ENCODE assay signal across 9 cellular contexts in genomic region chr4:115113382-115114106, GRCh38. TPM values are rescaled to one million over a fixed set of nuclear protein-coding genes. Genes with fewer than 3 reads are reported as not detected.
DNase-seq lines count a peak whose midpoint lies in the region; ATAC-seq and TF ChIP-seq lines count a peak whose summit lies in the region.
"Had no signal": no experiment of that assay in that cellular context is flagged by ENCODE, and none has a peak within 500 bp of the region (broad histone marks: within the 10 kb centered on the region; RNA-seq: fewer than 3 reads in every experiment).

TSS of gene NDST4 (minus strand) at chr4:115113620. CDS start at chr4:115077036, 36,584 bp downstream.

- no peak within 1 kb of the TSS for H3K27ac ChIP-seq in brain microvascular endothelial cell
- H3K27ac ChIP-seq in muscle layer of duodenum (ENCODE audit: low read length) = no peak within 1 kb of the TSS

- no peaks in the 10 kb centered on the region for H3K36me3 ChIP-seq in brain microvascular endothelial cell (replicated peaks)
- no peaks in the 10 kb centered on the region for H3K36me3 ChIP-seq in muscle layer of duodenum (ENCODE audit: control insufficient read depth in 1 of 2, insufficient read depth in 2 of 2, low read length in 2 of 2)

- POLR2A ChIA-PET in activated CD4-positive, alpha-beta memory T cell treated with anti-CD3 and anti-CD28 coated beads, Interleukin-2, amount 10 ng/mL, durations not matched to agents 7 days and 5 days (lab: Charles Lee) = no interaction called here

- no peaks in the 10 kb centered on the region for H3K9me3 ChIP-seq in muscle layer of duodenum (ENCODE audit: control insufficient read depth in 1 of 2, low read length in 2 of 2)

- ATAC-seq in HG02642 (IDR thresholded peaks at IDR 0.05; ENCODE audit: poor library complexity, unreplicated experiment) = no peak

- CTCF ChIA-PET in activated CD4-positive, alpha-beta memory T cell treated with anti-CD3 and anti-CD28 coated beads, Interleukin-2, amount 10 ng/mL, durations not matched to agents 7 days and 5 days (lab: Charles Lee) = no interaction called here

- no peak within 1 kb of the TSS for H3K27ac Mint-ChIP-seq in activated CD4-positive, alpha-beta memory T cell treated with anti-CD3 and anti-CD28 coated beads, Interleukin-2, amount 10 ng/mL, durations not matched to agents 7 days and 5 days
- H3K27ac Mint-ChIP-seq in activated CD4-positive, alpha-beta T cell treated with anti-CD3 and anti-CD28 coated beads, Interleukin-2, amount 10 ng/mL, durations not matched to agents 24 days and 14 days = no peak within 1 kb of the TSS

- no peak for TF ChIP-seq CTCF in brain microvascular endothelial cell (IDR thresholded peaks at IDR 0.05; ENCODE audit: low read depth, low read length, missing control alignments)

- H3K4me3 ChIP-seq in brain microvascular endothelial cell (ENCODE audit: low read depth, low read length) (peak within 1 kb of the TSS; percentile 36), muscle layer of duodenum (ENCODE audit: low read depth in 1 of 2, low read length in 2 of 2) (peak within 1 kb of the TSS; percentile 24 to 50)

- no peaks in the 10 kb centered on the region for H3K4me1 Mint-ChIP-seq in activated CD4-positive, alpha-beta memory T cell treated with anti-CD3 and anti-CD28 coated beads, Interleukin-2, amount 10 ng/mL, durations not matched to agents 7 days and 5 days
- no peaks in the 10 kb centered on the region for H3K4me1 Mint-ChIP-seq in activated CD4-positive, alpha-beta T cell treated with anti-CD3 and anti-CD28 coated beads, Interleukin-2, amount 10 ng/mL, durations not matched to agents 24 days and 14 days

- H3K27me3 ChIP-seq in brain microvascular endothelial cell (replicated peaks) = no peaks in the 10 kb centered on the region
- no peaks in the 10 kb centered on the region for H3K27me3 ChIP-seq in muscle layer of duodenum (ENCODE audit: low read depth, low read length)

- H3K4me3 Mint-ChIP-seq in activated CD4-positive, alpha-beta memory T cell treated with anti-CD3 and anti-CD28 coated beads, Interleukin-2, amount 10 ng/mL, durations not matched to agents 7 days and 5 days = no peak within 1 kb of the TSS
- H3K4me3 Mint-ChIP-seq in activated CD4-positive, alpha-beta T cell treated with anti-CD3 and anti-CD28 coated beads, Interleukin-2, amount 10 ng/mL, durations not matched to agents 24 days and 14 days = no peak within 1 kb of the TSS

- intact Hi-C loops in activated CD4-positive, alpha-beta T cell treated with anti-CD3 and anti-CD28 coated beads, Interleukin-2, amount 10 ng/mL, durations not matched to agents 24 days and 14 days (cut with micrococcal nuclease) = no loop called here

- H3K9me3 Mint-ChIP-seq in activated CD4-positive, alpha-beta memory T cell treated with anti-CD3 and anti-CD28 coated beads, Interleukin-2, amount 10 ng/mL, durations not matched to agents 7 days and 5 days = no peaks in the 10 kb centered on the region
- H3K9me3 Mint-ChIP-seq in activated CD4-positive, alpha-beta T cell treated with anti-CD3 and anti-CD28 coated beads, Interleukin-2, amount 10 ng/mL, durations not matched to agents 24 days and 14 days = no peaks in the 10 kb centered on the region

- in situ Hi-C loops in brain microvascular endothelial cell (cut with HindIII; ENCODE audit: low pct_ligation_motif_present, low sequenced_read_pairs) = no loop called here

- no peaks in the 10 kb centered on the region for H3K36me3 Mint-ChIP-seq in activated CD4-positive, alpha-beta memory T cell treated with anti-CD3 and anti-CD28 coated beads, Interleukin-2, amount 10 ng/mL, durations not matched to agents 7 days and 5 days (ENCODE audit: low read depth)
- no peaks in the 10 kb centered on the region for H3K36me3 Mint-ChIP-seq in activated CD4-positive, alpha-beta T cell treated with anti-CD3 and anti-CD28 coated beads, Interleukin-2, amount 10 ng/mL, durations not matched to agents 24 days and 14 days (ENCODE audit: low read depth)

- H3K4me1 ChIP-seq in muscle layer of duodenum (ENCODE audit: control insufficient read depth in 1 of 2, insufficient read depth in 2 of 2, low read length in 2 of 2) = no peaks in the 10 kb centered on the region

- DNase-seq in COR-L47 (lab: John Stamatoyannopoulos, UW) = peak; percentile 61
- peak; percentile 53 for DNase-seq in NCI-H2081 treated with DMSO at 0.1 percent for 48 hours (lab: John Stamatoyannopoulos, UW)
- DNase-seq in brain microvascular endothelial cell = peak; percentile 53
- no peak for DNase-seq in activated CD4-positive, alpha-beta memory T cell treated with anti-CD3 and anti-CD28 coated beads, Interleukin-2, amount 10 ng/mL, durations not matched to agents 7 days and 5 days
- no peak for DNase-seq in activated effector memory CD4-positive, alpha-beta T cell treated with Interleukin-2 at 50 U/mL for 16 hours
- DNase-seq in activated CD4-positive, alpha-beta T cell treated with anti-CD3 and anti-CD28 coated beads, Interleukin-2, amount 10 ng/mL, durations not matched to agents 24 days and 14 days = no peak
- DNase-seq: DND-41 had no signal

- no peaks in the 10 kb centered on the region for H3K27me3 Mint-ChIP-seq in activated CD4-positive, alpha-beta memory T cell treated with anti-CD3 and anti-CD28 coated beads, Interleukin-2, amount 10 ng/mL, durations not matched to agents 7 days and 5 days
- no peaks in the 10 kb centered on the region for H3K27me3 Mint-ChIP-seq in activated CD4-positive, alpha-beta T cell treated with anti-CD3 and anti-CD28 coated beads, Interleukin-2, amount 10 ng/mL, durations not matched to agents 24 days and 14 days

RNA-seq across cellular contexts. Expression of gene NDST4, which starts in this region (rescaled TPM):
- total RNA-seq in activated CD4-positive, alpha-beta memory T cell treated with anti-CD3 and anti-CD28 coated beads, Interleukin-2, amount 10 ng/mL, durations not matched to agents 7 days and 5 days = not detected
- not detected in 2 replicates for total RNA-seq in activated CD4-positive, alpha-beta T cell treated with anti-CD3 and anti-CD28 coated beads, Interleukin-2, amount 10 ng/mL, durations not matched to agents 24 days and 14 days

Comparison
In these comparisons a context has a peak if more than half of its experiments do, and no peak if none do; other contexts are left out.
1. DNase-seq: peak in COR-L47 (single experiment), NCI-H2081 treated with DMSO at 0.1 percent for 48 hours (single experiment) and brain microvascular endothelial cell (single experiment); none in activated CD4-positive, alpha-beta memory T cell treated with anti-CD3 and anti-CD28 coated beads, Interleukin-2, amount 10 ng/mL, durations not matched to agents 7 days and 5 days (single experiment), activated effector memory CD4-positive, alpha-beta T cell treated with Interleukin-2 at 50 U/mL for 16 hours (single experiment) and activated CD4-positive, alpha-beta T cell treated with anti-CD3 and anti-CD28 coated beads, Interleukin-2, amount 10 ng/mL, durations not matched to agents 24 days and 14 days (single experiment).